ENCODE assay signal across 8 cellular contexts in the genomic region with DNA sequence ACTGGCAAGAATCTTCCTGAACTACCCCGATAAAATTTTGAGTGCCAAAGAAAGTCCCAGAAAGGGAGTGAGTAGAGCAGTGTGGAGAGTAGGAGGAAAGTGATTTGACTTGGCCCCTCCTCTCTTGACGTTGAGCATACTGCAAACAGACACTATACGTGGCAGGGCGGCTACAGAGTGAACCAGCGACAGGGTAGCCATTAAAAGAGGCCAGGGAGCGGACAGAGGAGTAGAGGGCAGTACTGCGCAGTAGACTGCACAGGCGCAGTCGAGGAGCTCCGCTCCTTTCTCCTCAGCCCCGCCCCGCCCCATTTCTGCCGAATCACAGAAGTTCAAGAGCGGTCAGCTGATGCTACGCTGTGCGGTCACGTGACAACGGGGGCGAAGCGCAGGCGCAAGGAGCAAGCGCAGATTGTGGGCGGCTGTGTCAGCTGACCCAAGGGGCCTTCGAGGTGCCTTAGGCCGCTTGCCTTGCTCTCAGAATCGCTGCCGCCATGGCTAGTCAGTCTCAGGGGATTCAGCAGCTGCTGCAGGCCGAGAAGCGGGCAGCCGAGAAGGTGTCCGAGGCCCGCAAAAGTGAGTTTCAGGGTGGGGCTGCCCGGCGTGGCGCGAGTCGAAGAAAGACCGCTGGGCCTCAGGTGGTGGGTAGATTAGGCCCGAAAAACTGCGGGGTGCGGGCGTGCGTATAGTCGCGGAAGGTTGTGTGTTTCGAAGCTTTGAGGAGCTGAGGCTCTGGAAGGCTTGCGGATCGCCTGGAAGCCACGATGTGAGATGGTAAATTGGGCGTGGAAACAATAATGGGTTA. TPM values are rescaled to one million over a fixed set of nuclear protein-coding genes. Genes with fewer than 3 reads are reported as not detected.
DNase-seq lines count a peak whose midpoint lies in the region; TF ChIP-seq lines count a peak whose summit lies in the region.

Gene ATP6V1G1 (plus strand): TSS at position 425 of the 805 bp plus-strand sequence. CDS start 70 bp downstream, at position 495.

- peak within 1 kb of the TSS; percentile 99 for H3K9ac ChIP-seq in SK-N-MC (ENCODE audit: insufficient read length)

- peak within 1 kb of the TSS; percentile 95 for H3K27ac Mint-ChIP-seq in HFFc6
- H3K27ac Mint-ChIP-seq in activated naive CD4-positive, alpha-beta T cell treated with anti-CD3 and anti-CD28 coated beads, Interleukin-2, amount 10 ng/mL, durations not matched to agents 7 days and 5 days: peak within 1 kb of the TSS; percentile 92

- peak; percentile 37 for TF ChIP-seq CTCF in HFFc6 (IDR thresholded peaks at IDR 0.05)
- TF ChIP-seq CTCF in NB4 (IDR thresholded peaks at IDR 0.05; ENCODE audit: low read depth, low read length): no peak

- no peaks in the 10 kb centered on the region for H3K9me3 Mint-ChIP-seq in HFFc6
- no peaks in the 10 kb centered on the region for H3K9me3 Mint-ChIP-seq in activated naive CD4-positive, alpha-beta T cell treated with anti-CD3 and anti-CD28 coated beads, Interleukin-2, amount 10 ng/mL, durations not matched to agents 7 days and 5 days

- H3K4me3 ChIP-seq in NB4 (ENCODE audit: low read depth, low read length): peak within 1 kb of the TSS; percentile 88
- H3K4me3 ChIP-seq in SK-N-MC: peak within 1 kb of the TSS; percentile 96

- H3K27ac ChIP-seq in SK-N-MC: peak within 1 kb of the TSS; percentile 86

- H3K36me3 Mint-ChIP-seq in HFFc6 (ENCODE audit: low read depth): peaks cover 19% of the 10 kb centered on the region
- peaks cover 32% of the 10 kb centered on the region for H3K36me3 Mint-ChIP-seq in activated naive CD4-positive, alpha-beta T cell treated with anti-CD3 and anti-CD28 coated beads, Interleukin-2, amount 10 ng/mL, durations not matched to agents 7 days and 5 days

- peaks cover 7% of the 10 kb centered on the region for H3K36me3 ChIP-seq in SK-N-MC (ENCODE audit: insufficient read depth, low read length)

- H3K9me3 ChIP-seq in SK-N-MC (ENCODE audit: low read depth, low read length): no peaks in the 10 kb centered on the region

- CTCF ChIA-PET in activated naive CD4-positive, alpha-beta T cell treated with anti-CD3 and anti-CD28 coated beads, Interleukin-2, amount 10 ng/mL, durations not matched to agents 7 days and 5 days (lab: Charles Lee): interaction anchor here (0.6 to 3.4 kb wide), 7 partner anchors 24 to 183 kb away, joined by 3 to 32 read pairs (median 4); no protein-coding TSS in a partner anchor

- peaks cover 43% of the 10 kb centered on the region for H3K4me1 Mint-ChIP-seq in HFFc6 (ENCODE audit: low read depth)
- H3K4me1 Mint-ChIP-seq in activated naive CD4-positive, alpha-beta T cell treated with anti-CD3 and anti-CD28 coated beads, Interleukin-2, amount 10 ng/mL, durations not matched to agents 7 days and 5 days: peaks cover 44% of the 10 kb centered on the region

- DNase-seq in GM04504 (ENCODE audit: low read depth) (peak; percentile 98), HFFc6 (peak; percentile 99), NB4 (ENCODE audit: low read depth) (peak; percentile 99), SK-N-MC (ENCODE audit: low read depth, low spot score) (peak; percentile 94), germinal center (ENCODE audit: low spot score) (peak; percentile 95), non-pigmented ciliary epithelial cell (ENCODE audit: low read depth) (peak; percentile 96), superior temporal gyrus (ENCODE audit: extremely low spot score) (peak; percentile 99)
- DNase-seq in activated naive CD4-positive, alpha-beta T cell treated with anti-CD3 and anti-CD28 coated beads, Interleukin-2, amount 10 ng/mL, durations not matched to agents 7 days and 5 days: peak; percentile 100

- H3K27me3 Mint-ChIP-seq in HFFc6 (ENCODE audit: insufficient read depth): peaks cover 4% of the 10 kb centered on the region
- H3K27me3 Mint-ChIP-seq in activated naive CD4-positive, alpha-beta T cell treated with anti-CD3 and anti-CD28 coated beads, Interleukin-2, amount 10 ng/mL, durations not matched to agents 7 days and 5 days: peaks cover 7% of the 10 kb centered on the region

- peak within 1 kb of the TSS; percentile 97 for H3K4me3 Mint-ChIP-seq in HFFc6
- peak within 1 kb of the TSS; percentile 97 for H3K4me3 Mint-ChIP-seq in activated naive CD4-positive, alpha-beta T cell treated with anti-CD3 and anti-CD28 coated beads, Interleukin-2, amount 10 ng/mL, durations not matched to agents 7 days and 5 days

- peak; percentile 96 for TF ChIP-seq POLR2A in NB4 (IDR thresholded peaks at IDR 0.05; ENCODE audit: extremely low read depth, insufficient read length)

RNA-seq across cellular contexts. Expression of gene ATP6V1G1, which starts in this region (rescaled TPM):
- total RNA-seq in HFFc6 (2021; fragmentation: NEBNext Ultra II Directional; extraction: Animal tissue kit (Norgen Biotek cat#: 25700)): 100 to 1,000 TPM in 1 of 6 experiments, 10 to 100 TPM in 5; 74.2 to 104 (median 86.5) TPM

Comparison
In these comparisons a context has a peak if more than half of its experiments do, and no peak if none do; other contexts are left out.
1. Peak in every context shown above with its lines: DNase-seq, H3K4me3 ChIP-seq and H3K27ac ChIP-seq.